20 cellular contexts compared by ENCODE assay signal in the genomic region with DNA sequence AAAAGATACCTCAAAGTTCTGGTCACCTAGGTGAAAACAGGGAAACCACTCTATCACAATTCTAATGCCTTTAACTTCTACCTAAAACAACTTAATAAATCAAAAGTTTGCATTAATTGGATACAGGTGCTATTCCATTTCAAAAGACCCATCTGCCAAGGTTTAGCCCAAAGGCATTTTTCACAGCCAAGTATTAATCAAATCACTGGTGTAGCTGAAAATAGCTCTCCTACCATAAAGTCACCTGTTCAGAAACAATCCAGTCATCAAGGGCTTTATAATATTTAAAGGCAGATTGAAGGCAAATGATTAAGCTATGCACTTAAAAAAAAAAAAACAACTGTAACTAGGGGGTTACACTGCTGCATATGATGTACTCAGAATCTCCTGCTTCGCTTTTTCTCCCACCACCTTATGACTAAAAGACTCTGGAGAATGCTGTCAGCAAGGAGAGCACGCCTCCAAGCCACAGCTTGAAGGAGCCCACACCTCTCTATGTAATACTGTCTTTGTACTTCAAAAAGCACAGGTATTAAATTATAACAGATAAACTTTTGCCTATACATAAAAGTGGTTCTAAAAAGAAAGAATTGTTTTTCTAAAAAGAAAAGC. TPM values are rescaled to one million over a fixed set of nuclear protein-coding genes. Genes with fewer than 3 reads are reported as not detected.
DNase-seq lines count a peak whose midpoint lies in the region; ATAC-seq and TF ChIP-seq lines count a peak whose summit lies in the region.
"Had no signal": no experiment of that assay in that cellular context is flagged by ENCODE, and none has a peak within 500 bp of the region (broad histone marks: within the 10 kb centered on the region; RNA-seq: fewer than 3 reads in every experiment).

No MANE protein-coding gene starts in this region.

- H3K9me3 Mint-ChIP-seq in activated CD4-positive, alpha-beta T cell treated with anti-CD3 and anti-CD28 coated beads, Interleukin-2, amount 10 ng/mL, durations not matched to agents 24 days and 14 days, result no peaks in the 10 kb centered on the region
- H3K9me3 Mint-ChIP-seq in CD8-positive, alpha-beta T cell, result no peaks in the 10 kb centered on the region
- H3K9me3 Mint-ChIP-seq in activated naive CD8-positive, alpha-beta T cell treated with anti-CD3 and anti-CD28 coated beads for 36 hours, result no peaks in the 10 kb centered on the region
- no peaks in the 10 kb centered on the region for H3K9me3 Mint-ChIP-seq in naive thymus-derived CD4-positive, alpha-beta T cell

- peak; percentile 59 for ATAC-seq in CD8-positive, alpha-beta T cell
- peak; percentile 31 for ATAC-seq in naive thymus-derived CD4-positive, alpha-beta T cell
- ATAC-seq: stimulated activated naive B cell treated with anti-CD40 and anti-IgM and Interleukin-4, amounts not matched to agents 10 μg/mL and 1 μg/mL and 100 μg/mL, for 72 hours had no signal

- H3K27ac ChIP-seq in CD8-positive, alpha-beta T cell (ENCODE audit: low read depth, low read length), result no peak overlapping the region
- peak overlapping the region; percentile 65 for H3K27ac ChIP-seq in naive thymus-derived CD4-positive, alpha-beta T cell (ENCODE audit: low read depth, low read length)
- H3K27ac ChIP-seq: BLaER1 treated with 17β-estradiol and CSF1 and Interleukin-3, amounts not matched to agents 10 nM and 100 nM; coronary artery had no signal

- no peak for DNase-seq in activated CD4-positive, alpha-beta T cell treated with anti-CD3 and anti-CD28 coated beads, Interleukin-2, amount 10 ng/mL, durations not matched to agents 24 days and 14 days
- DNase-seq in activated CD4-positive, alpha-beta T cell treated with anti-CD3 and anti-CD28 coated beads for 48 hours, result no peak
- DNase-seq in CD8-positive, alpha-beta T cell, result peak in 2 of 7 experiments; percentile 23 to 43
- no peak for DNase-seq in activated naive CD8-positive, alpha-beta T cell treated with anti-CD3 and anti-CD28 coated beads for 36 hours
- DNase-seq in naive thymus-derived CD4-positive, alpha-beta T cell, result peak in 1 of 9 donors; percentile 21
- no peak for DNase-seq in stimulated activated CD8-positive, alpha-beta memory T cell treated with anti-CD3 and anti-CD28 coated beads, Interleukin-4, amount 100 ng/mL, for 48 hours
- DNase-seq in COLO829 (ENCODE audit: low spot score) (no peak), NCI-H2029 treated with DMSO at 0.1 percent for 48 hours (lab: John Stamatoyannopoulos, UW) (no peak)
- DNase-seq: activated gamma-delta T cell; foreskin fibroblast; mesenchymal stem cell; NCI-H1436; NCI-H2227 treated with DMSO at 0.1 percent for 48 hours; SK-N-SH; stimulated activated naive B cell treated with anti-CD40 and anti-IgM and Interleukin-4, amounts not matched to agents 10 μg/mL and 1 μg/mL and 100 μg/mL, for 72 hours; trophoblast cell had no signal

- H3K4me3 ChIP-seq in CD8-positive, alpha-beta T cell (ENCODE audit: low read depth, low read length), result no peak overlapping the region
- no peak overlapping the region for H3K4me3 ChIP-seq in naive thymus-derived CD4-positive, alpha-beta T cell (ENCODE audit: low read length)
- H3K4me3 ChIP-seq: ascending aorta; BLaER1 treated with 17β-estradiol and CSF1 and Interleukin-3, amounts not matched to agents 10 nM and 100 nM; coronary artery had no signal

- H3K27ac Mint-ChIP-seq in activated CD4-positive, alpha-beta T cell treated with anti-CD3 and anti-CD28 coated beads, Interleukin-2, amount 10 ng/mL, durations not matched to agents 24 days and 14 days, result no peak overlapping the region
- H3K27ac Mint-ChIP-seq in CD8-positive, alpha-beta T cell, result peak overlapping the region; percentile 87
- peak overlapping the region; percentile 29 for H3K27ac Mint-ChIP-seq in activated naive CD8-positive, alpha-beta T cell treated with anti-CD3 and anti-CD28 coated beads for 36 hours
- H3K27ac Mint-ChIP-seq in naive thymus-derived CD4-positive, alpha-beta T cell, result peak overlapping the region in 8 of 9 donors; percentile 87 to 93 (median 90)
- H3K27ac Mint-ChIP-seq: stimulated activated naive B cell treated with anti-CD40 and anti-IgM and Interleukin-4, amounts not matched to agents 10 μg/mL and 1 μg/mL and 100 μg/mL, for 72 hours had no signal

- H3K9me3 ChIP-seq in CD8-positive, alpha-beta T cell (ENCODE audit: low read length), result no peaks in the 10 kb centered on the region
- no peaks in the 10 kb centered on the region for H3K9me3 ChIP-seq in naive thymus-derived CD4-positive, alpha-beta T cell (ENCODE audit: control insufficient read depth in 2 of 3, low read length in 3 of 3)
- H3K9me3 ChIP-seq: ascending aorta, right atrium auricular region, SK-N-SH had no signal

- H3K4me1 ChIP-seq in CD8-positive, alpha-beta T cell (ENCODE audit: insufficient read depth, low read length), result peaks cover 63% of the 10 kb centered on the region
- peaks cover 35 to 57% of the 10 kb centered on the region in 2 donors for H3K4me1 ChIP-seq in naive thymus-derived CD4-positive, alpha-beta T cell (ENCODE audit: control insufficient read depth in 2 of 2, insufficient read depth in 2 of 2, low read length in 2 of 2)

- peaks cover 50% of the 10 kb centered on the region for H3K4me1 Mint-ChIP-seq in activated CD4-positive, alpha-beta T cell treated with anti-CD3 and anti-CD28 coated beads, Interleukin-2, amount 10 ng/mL, durations not matched to agents 24 days and 14 days
- H3K4me1 Mint-ChIP-seq in CD8-positive, alpha-beta T cell (ENCODE audit: low read depth), result peaks cover 73% of the 10 kb centered on the region
- H3K4me1 Mint-ChIP-seq in activated naive CD8-positive, alpha-beta T cell treated with anti-CD3 and anti-CD28 coated beads for 36 hours, result peaks cover 60% of the 10 kb centered on the region
- H3K4me1 Mint-ChIP-seq in naive thymus-derived CD4-positive, alpha-beta T cell, result peaks cover 41 to 88% (median 76%) of the 10 kb centered on the region in 7 donors

- TF ChIP-seq CTCF in CD8-positive, alpha-beta T cell (IDR thresholded peaks at IDR 0.05), result no peak

- peak overlapping the region; percentile 21 for H3K4me3 Mint-ChIP-seq in activated CD4-positive, alpha-beta T cell treated with anti-CD3 and anti-CD28 coated beads, Interleukin-2, amount 10 ng/mL, durations not matched to agents 24 days and 14 days
- peak overlapping the region; percentile 55 for H3K4me3 Mint-ChIP-seq in CD8-positive, alpha-beta T cell
- H3K4me3 Mint-ChIP-seq in activated naive CD8-positive, alpha-beta T cell treated with anti-CD3 and anti-CD28 coated beads for 36 hours, result no peak overlapping the region
- peak overlapping the region in 9 of 10 donors; percentile 29 to 84 (median 47) for H3K4me3 Mint-ChIP-seq in naive thymus-derived CD4-positive, alpha-beta T cell
- H3K4me3 Mint-ChIP-seq: stimulated activated naive B cell treated with anti-CD40 and anti-IgM and Interleukin-4, amounts not matched to agents 10 μg/mL and 1 μg/mL and 100 μg/mL, for 72 hours had no signal

- intact Hi-C loops in activated CD4-positive, alpha-beta T cell treated with anti-CD3 and anti-CD28 coated beads, Interleukin-2, amount 10 ng/mL, durations not matched to agents 24 days and 14 days (cut with micrococcal nuclease), result no loop called here
- intact Hi-C loops in CD8-positive, alpha-beta T cell (cut with DNase I, micrococcal nuclease), result no loop called here
- intact Hi-C loops in naive thymus-derived CD4-positive, alpha-beta T cell (cut with micrococcal nuclease), result no loop called here

- no peaks in the 10 kb centered on the region for H3K27me3 ChIP-seq in CD8-positive, alpha-beta T cell (ENCODE audit: insufficient read depth, low read length)
- H3K27me3 ChIP-seq in naive thymus-derived CD4-positive, alpha-beta T cell (ENCODE audit: control insufficient read depth in 2 of 2, insufficient read depth in 2 of 2, low read length in 2 of 2), result no peaks in the 10 kb centered on the region
- H3K27me3 ChIP-seq: ascending aorta; BLaER1 treated with 17β-estradiol and CSF1 and Interleukin-3, amounts not matched to agents 10 nM and 100 nM; right atrium auricular region had no signal

- H3K27me3 Mint-ChIP-seq in activated CD4-positive, alpha-beta T cell treated with anti-CD3 and anti-CD28 coated beads, Interleukin-2, amount 10 ng/mL, durations not matched to agents 24 days and 14 days, result no peaks in the 10 kb centered on the region
- no peaks in the 10 kb centered on the region for H3K27me3 Mint-ChIP-seq in CD8-positive, alpha-beta T cell (ENCODE audit: low read depth)
- no peaks in the 10 kb centered on the region for H3K27me3 Mint-ChIP-seq in activated naive CD8-positive, alpha-beta T cell treated with anti-CD3 and anti-CD28 coated beads for 36 hours
- no peaks in the 10 kb centered on the region for H3K27me3 Mint-ChIP-seq in naive thymus-derived CD4-positive, alpha-beta T cell
- H3K27me3 Mint-ChIP-seq: stimulated activated naive B cell treated with anti-CD40 and anti-IgM and Interleukin-4, amounts not matched to agents 10 μg/mL and 1 μg/mL and 100 μg/mL, for 72 hours had no signal

- POLR2A ChIA-PET in CD8-positive, alpha-beta T cell (lab: Charles Lee), result interaction anchor here (2.1 to 3.2 kb wide), 2 partner anchors 30 to 84 kb away, joined by 6 to 14 read pairs; no protein-coding TSS in a partner anchor
- POLR2A ChIA-PET in naive thymus-derived CD4-positive, alpha-beta T cell (lab: Charles Lee), result interaction anchor here (0.6 to 4.8 kb wide), 6 partner anchors 18 to 37 kb away, joined by 3 to 22 read pairs (median 4); a partner anchor contains a TSS

- no peaks in the 10 kb centered on the region for H3K36me3 ChIP-seq in CD8-positive, alpha-beta T cell (ENCODE audit: insufficient read depth, low read length)
- no peaks in the 10 kb centered on the region for H3K36me3 ChIP-seq in naive thymus-derived CD4-positive, alpha-beta T cell (ENCODE audit: control insufficient read depth in 2 of 3, insufficient read depth in 3 of 3, low read length in 3 of 3)
- H3K36me3 ChIP-seq: ascending aorta, right atrium auricular region had no signal

- H3K36me3 Mint-ChIP-seq in activated CD4-positive, alpha-beta T cell treated with anti-CD3 and anti-CD28 coated beads, Interleukin-2, amount 10 ng/mL, durations not matched to agents 24 days and 14 days (ENCODE audit: low read depth), result peaks cover 50% of the 10 kb centered on the region
- H3K36me3 Mint-ChIP-seq in CD8-positive, alpha-beta T cell, result peaks cover 23% of the 10 kb centered on the region
- H3K36me3 Mint-ChIP-seq in activated naive CD8-positive, alpha-beta T cell treated with anti-CD3 and anti-CD28 coated beads for 36 hours, result peaks cover 19% of the 10 kb centered on the region
- peaks cover 0 to 61% (median 0%) of the 10 kb centered on the region in 5 donors for H3K36me3 Mint-ChIP-seq in naive thymus-derived CD4-positive, alpha-beta T cell

- CTCF ChIA-PET in CD8-positive, alpha-beta T cell (lab: Charles Lee), result interaction anchor here (0.7 to 7.8 kb wide), 4 partner anchors 8 to 84 kb away, joined by 4 to 116 read pairs (median 6); no protein-coding TSS in a partner anchor
- CTCF ChIA-PET in naive thymus-derived CD4-positive, alpha-beta T cell (lab: Charles Lee), result interaction anchor here (1.2 to 8.2 kb wide), 2 partner anchors 28 to 86 kb away, joined by 5 to 50 read pairs; no protein-coding TSS in a partner anchor

RNA-seq across cellular contexts. Expression of a gene that starts 20.5 kb away (rescaled TPM):
- 35.2 and 35.3 TPM in 2 replicates for total RNA-seq in activated CD4-positive, alpha-beta T cell treated with anti-CD3 and anti-CD28 coated beads, Interleukin-2, amount 10 ng/mL, durations not matched to agents 24 days and 14 days
- 10 to 100 TPM; 37.0 to 39.8 TPM for total RNA-seq in CD8-positive, alpha-beta T cell
- total RNA-seq in activated naive CD8-positive, alpha-beta T cell treated with anti-CD3 and anti-CD28 coated beads for 36 hours, result 10 to 100 TPM; 17.2 to 18.3 TPM
- total RNA-seq in naive thymus-derived CD4-positive, alpha-beta T cell, result 10 to 100 TPM; 62.0 to 79.7 (median 65.6) TPM
- 10 to 100 TPM; 22.2 to 36.6 TPM for polyA plus RNA-seq in naive thymus-derived CD4-positive, alpha-beta T cell

RNA-seq across cellular contexts. Expression of a gene that starts 20.9 kb away (rescaled TPM):
- total RNA-seq in activated CD4-positive, alpha-beta T cell treated with anti-CD3 and anti-CD28 coated beads, Interleukin-2, amount 10 ng/mL, durations not matched to agents 24 days and 14 days, result 33.5 and 34.0 TPM in 2 replicates
- 10 to 100 TPM in 1 of 2 experiments, 1 to 10 TPM in 1; 9.1 to 10.3 TPM for total RNA-seq in CD8-positive, alpha-beta T cell
- 10 to 100 TPM; 31.3 to 36.0 TPM for total RNA-seq in activated naive CD8-positive, alpha-beta T cell treated with anti-CD3 and anti-CD28 coated beads for 36 hours
- 10 to 100 TPM; 19.4 to 38.6 (median 26.4) TPM for total RNA-seq in naive thymus-derived CD4-positive, alpha-beta T cell
- 10 to 100 TPM; 17.1 to 23.9 TPM for polyA plus RNA-seq in naive thymus-derived CD4-positive, alpha-beta T cell

RNA-seq across cellular contexts. Expression of a gene that starts 36.5 kb away (rescaled TPM):
- total RNA-seq in activated CD4-positive, alpha-beta T cell treated with anti-CD3 and anti-CD28 coated beads, Interleukin-2, amount 10 ng/mL, durations not matched to agents 24 days and 14 days, result 0.38 and 0.49 TPM in 2 replicates
- 1 to 10 TPM; 2.2 to 2.6 TPM for total RNA-seq in CD8-positive, alpha-beta T cell
- total RNA-seq in activated naive CD8-positive, alpha-beta T cell treated with anti-CD3 and anti-CD28 coated beads for 36 hours, result under 1 TPM; 0.27 to 0.32 TPM
- 1 to 10 TPM in 4 of 5 experiments, under 1 TPM in 1; 0.77 to 4.2 (median 2.8) TPM for total RNA-seq in naive thymus-derived CD4-positive, alpha-beta T cell
- polyA plus RNA-seq in naive thymus-derived CD4-positive, alpha-beta T cell, result under 1 TPM; 0.13 to 0.51 TPM
- total RNA-seq: right atrium auricular region had no signal
